Comparison of ENCODE assay signal across 19 cellular contexts in the genomic region with DNA sequence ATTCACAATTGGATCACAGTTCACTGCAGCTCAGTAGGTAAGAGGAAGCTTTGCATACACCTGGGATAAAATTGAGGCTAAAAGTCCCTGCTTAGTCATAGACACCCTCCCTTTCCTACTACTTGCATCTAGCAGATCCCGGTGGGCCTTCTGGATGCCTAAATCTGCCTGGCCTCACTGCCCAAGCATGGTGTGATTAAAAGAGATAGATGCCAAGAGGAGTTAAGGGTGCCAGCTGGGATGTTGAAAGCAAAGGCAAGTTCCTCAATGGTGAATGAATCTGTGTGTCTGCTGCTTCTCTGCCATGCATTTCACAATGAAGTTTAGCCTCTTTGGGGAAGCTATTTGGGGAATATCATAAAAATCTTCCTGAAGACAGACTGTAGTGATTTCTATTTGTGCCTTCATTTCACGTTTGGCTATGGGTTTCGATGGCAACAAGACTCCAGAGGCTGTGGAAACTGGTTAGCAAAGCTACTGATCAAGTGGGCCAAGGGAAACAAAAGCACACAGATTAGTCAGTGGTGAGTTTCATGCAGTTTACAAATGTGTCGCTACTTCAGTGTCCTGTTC.
A peak's percentile ranks its signal among the peaks of the same experiment; 100 is the strongest.
DNase-seq lines count a peak whose midpoint lies in the region; ATAC-seq, FAIRE-seq and TF ChIP-seq lines count a peak whose summit lies in the region.
"Had no signal": no experiment of that assay in that cellular context is flagged by ENCODE, and none has a peak within 500 bp of the region (broad histone marks: within the 10 kb centered on the region; RNA-seq: fewer than 3 reads in every experiment).

No MANE protein-coding gene starts in this region.

- no peaks in the 10 kb centered on the region for H3K27me3 Mint-ChIP-seq in MCF 10A (ENCODE audit: insufficient read depth, unreplicated experiment)
- H3K27me3 Mint-ChIP-seq: activated naive CD8-positive, alpha-beta T cell treated with anti-CD3 and anti-CD28 coated beads, Interleukin-2, amount 10 ng/mL, durations not matched to agents 7 days and 5 days; CD4-positive, alpha-beta T cell had no signal

- H3K9ac ChIP-seq in smooth muscle cell (ENCODE audit: low read depth), result no peak overlapping the region

- no peaks in the 10 kb centered on the region for H3K36me3 ChIP-seq in breast epithelium
- H3K36me3 ChIP-seq in bronchial epithelial cell (ENCODE audit: control insufficient read depth, insufficient read depth, low read length), result no peaks in the 10 kb centered on the region
- no peaks in the 10 kb centered on the region for H3K36me3 ChIP-seq in aorta (ENCODE audit: control insufficient read depth in 1 of 2, insufficient read depth in 2 of 2, low read length in 1 of 2)
- no peaks in the 10 kb centered on the region for H3K36me3 ChIP-seq in smooth muscle cell (ENCODE audit: low read depth)
- H3K36me3 ChIP-seq: spleen had no signal

- BruUV-seq in MCF 10A (replicated peaks; lab: Mats Ljungman, UMichigan), result no TSS peak

- no peaks in the 10 kb centered on the region for H3K27me3 ChIP-seq in breast epithelium
- H3K27me3 ChIP-seq in bronchial epithelial cell (ENCODE audit: control insufficient read depth, insufficient read depth, low read length), result no peaks in the 10 kb centered on the region
- H3K27me3 ChIP-seq in aorta (ENCODE audit: control insufficient read depth in 1 of 2, insufficient read depth in 2 of 2, low read length in 1 of 2), result no peaks in the 10 kb centered on the region
- H3K27me3 ChIP-seq in smooth muscle cell (ENCODE audit: low read depth), result no peaks in the 10 kb centered on the region
- H3K27me3 ChIP-seq: spleen had no signal

- H3K27ac ChIP-seq in breast epithelium, result no peak overlapping the region
- peak overlapping the region; percentile 70 to 88 for H3K27ac ChIP-seq in aorta (ENCODE audit: low read depth in 1 of 2, low read length in 2 of 2)
- no peak overlapping the region for H3K27ac ChIP-seq in smooth muscle cell (ENCODE audit: low read depth)
- H3K27ac ChIP-seq: spleen had no signal

- intact Hi-C loops in MCF 10A (cut with micrococcal nuclease), result no loop called here
- intact Hi-C loops in breast epithelium (cut with DNase I; ENCODE audit: low total_unique reads), result no loop called here
- intact Hi-C loops in aorta (cut with DNase I), result no loop called here

- no peaks in the 10 kb centered on the region for H3K79me2 ChIP-seq in smooth muscle cell (ENCODE audit: low read depth)

- TF ChIP-seq CTCF in MCF 10A (IDR thresholded peaks at IDR 0.05; ENCODE audit: unreplicated experiment) (no peak), breast epithelium (IDR thresholded peaks at IDR 0.05) (no peak), bronchial epithelial cell (IDR thresholded peaks at IDR 0.05; ENCODE audit: insufficient read depth, low read length, severe bottlenecking) (no peak), smooth muscle cell (IDR thresholded peaks at IDR 0.05; ENCODE audit: borderline replicate concordance, insufficient read depth, poor library complexity, severe bottlenecking) (no peak)

- DNase-seq in MCF 10A (ENCODE audit: unreplicated experiment), result peak; percentile 60
- no peak for DNase-seq in breast epithelium (ENCODE audit: low spot score in 2 of 2)
- peak; percentile 38 for DNase-seq in bronchial epithelial cell (ENCODE audit: low read depth)
- peak; percentile 36 for DNase-seq in fibroblast of the conjunctiva (ENCODE audit: low read depth)
- DNase-seq in aorta, result peak; percentile 47 to 68
- no peak for DNase-seq in foreskin melanocyte
- DNase-seq in smooth muscle cell (lab: John Stamatoyannopoulos, UW; ENCODE audit: unreplicated experiment), result no peak
- DNase-seq: 8988T; activated CD8-positive, alpha-beta T cell treated with anti-CD3 and anti-CD28 coated beads for 36 hours; activated naive CD8-positive, alpha-beta T cell treated with anti-CD3 and anti-CD28 coated beads, Interleukin-2, amount 10 ng/mL, durations not matched to agents 7 days and 5 days; CD4-positive, alpha-beta T cell; cerebellar nuclear complex; NCI-H1092 treated with DMSO at 0.1 percent for 48 hours; NCI-H774; posterior cingulate gyrus; spleen had no signal

- ATAC-seq in aorta (ENCODE audit: low FRiP score) (peak; percentile 85), HG03025 (IDR thresholded peaks at IDR 0.05; ENCODE audit: low FRiP score, unreplicated experiment) (no peak)
- ATAC-seq: activated CD8-positive, alpha-beta T cell treated with anti-CD3 and anti-CD28 coated beads for 36 hours had no signal

- H3K27ac Mint-ChIP-seq in MCF 10A (ENCODE audit: low read depth, unreplicated experiment), result peak overlapping the region; percentile 65
- H3K27ac Mint-ChIP-seq: activated CD8-positive, alpha-beta T cell treated with anti-CD3 and anti-CD28 coated beads for 36 hours; activated naive CD8-positive, alpha-beta T cell treated with anti-CD3 and anti-CD28 coated beads, Interleukin-2, amount 10 ng/mL, durations not matched to agents 7 days and 5 days; activated T-helper 1 cell treated with anti-CD3 and anti-CD28 coated beads, Interleukin-12 subunit alpha, Interleukin-12 subunit beta, Interleukin-2, Interleukin-4 antibody, amounts not matched to agents 30 ng/mL and 10 ng/mL and 1 ng/mL, durations not matched to agents 14 hours and 24 hours and 36 hours; CD4-positive, alpha-beta T cell had no signal

- H3K4me3 ChIP-seq in breast epithelium, result no peak overlapping the region
- H3K4me3 ChIP-seq in bronchial epithelial cell (ENCODE audit: low read depth, low read length), result no peak overlapping the region
- H3K4me3 ChIP-seq in aorta (ENCODE audit: low read length in 2 of 2), result no peak overlapping the region
- no peak overlapping the region for H3K4me3 ChIP-seq in smooth muscle cell
- H3K4me3 ChIP-seq: spleen had no signal

- H3K4me1 ChIP-seq in breast epithelium (no peaks in the 10 kb centered on the region), aorta (ENCODE audit: control insufficient read depth in 1 of 2, insufficient read depth in 2 of 2, low read length in 2 of 2) (peaks cover 0 to 3% of the 10 kb centered on the region in 2 donors), smooth muscle cell (ENCODE audit: low read depth) (no peaks in the 10 kb centered on the region)
- H3K4me1 ChIP-seq: spleen had no signal

- no peaks in the 10 kb centered on the region for H4K20me1 ChIP-seq in smooth muscle cell (ENCODE audit: low read depth)

- 1 to 6% methylated on average over 4 of the region's 4 CpGs for WGBS in aorta, 2 donors
- WGBS in smooth muscle cell (ENCODE audit: low lambda C conversion rate), result 87% methylated on average over 4 of the region's 4 CpGs

- no peaks in the 10 kb centered on the region for H3F3A ChIP-seq in smooth muscle cell (ENCODE audit: low read depth)

- H3K4me3 Mint-ChIP-seq in MCF 10A (ENCODE audit: unreplicated experiment), result no peak overlapping the region
- H3K4me3 Mint-ChIP-seq: activated CD8-positive, alpha-beta T cell treated with anti-CD3 and anti-CD28 coated beads for 36 hours; activated naive CD8-positive, alpha-beta T cell treated with anti-CD3 and anti-CD28 coated beads, Interleukin-2, amount 10 ng/mL, durations not matched to agents 7 days and 5 days; activated T-helper 1 cell treated with anti-CD3 and anti-CD28 coated beads, Interleukin-12 subunit alpha, Interleukin-12 subunit beta, Interleukin-2, Interleukin-4 antibody, amounts not matched to agents 30 ng/mL and 10 ng/mL and 1 ng/mL, durations not matched to agents 14 hours and 24 hours and 36 hours; CD4-positive, alpha-beta T cell had no signal

- no peak for TF ChIP-seq POLR2A in breast epithelium (IDR thresholded peaks at IDR 0.05)

- H3K4me1 Mint-ChIP-seq in MCF 10A (ENCODE audit: insufficient read depth, unreplicated experiment), result peaks cover 13% of the 10 kb centered on the region
- H3K4me1 Mint-ChIP-seq: activated naive CD8-positive, alpha-beta T cell treated with anti-CD3 and anti-CD28 coated beads, Interleukin-2, amount 10 ng/mL, durations not matched to agents 7 days and 5 days had no signal

- CTCF ChIA-PET in MCF 10A (lab: Yijun Ruan, JAX), result interaction anchor here (0.6 kb wide), 3 partner anchors 8 to 1206 kb away, joined by 3 to 5 read pairs (median 3); no protein-coding TSS in a partner anchor

- POLR2A ChIA-PET in MCF 10A (lab: Yijun Ruan, JAX), result interaction anchor here (0.6 to 1.7 kb wide), 5 partner anchors 13 to 279 kb away, joined by 3 to 7 read pairs (median 3); no protein-coding TSS in a partner anchor

- H3K9me3 Mint-ChIP-seq in MCF 10A (ENCODE audit: unreplicated experiment), result no peaks in the 10 kb centered on the region
- H3K9me3 Mint-ChIP-seq: activated naive CD8-positive, alpha-beta T cell treated with anti-CD3 and anti-CD28 coated beads, Interleukin-2, amount 10 ng/mL, durations not matched to agents 7 days and 5 days; activated T-helper 1 cell treated with anti-CD3 and anti-CD28 coated beads, Interleukin-12 subunit alpha, Interleukin-12 subunit beta, Interleukin-2, Interleukin-4 antibody, amounts not matched to agents 30 ng/mL and 10 ng/mL and 1 ng/mL, durations not matched to agents 14 hours and 24 hours and 36 hours; CD4-positive, alpha-beta T cell had no signal

- H3K36me3 Mint-ChIP-seq in MCF 10A (ENCODE audit: insufficient read depth, unreplicated experiment), result no peaks in the 10 kb centered on the region
- H3K36me3 Mint-ChIP-seq: activated naive CD8-positive, alpha-beta T cell treated with anti-CD3 and anti-CD28 coated beads, Interleukin-2, amount 10 ng/mL, durations not matched to agents 7 days and 5 days had no signal

- H3K4me2 ChIP-seq in smooth muscle cell, result no peak overlapping the region

- FAIRE-seq in bronchial epithelial cell (lab: Jason Lieb, UNC), result no peak
- FAIRE-seq: RCC 7860 had no signal

- H3K9me3 ChIP-seq in breast epithelium (no peaks in the 10 kb centered on the region), aorta (ENCODE audit: control insufficient read depth, low read length) (no peaks in the 10 kb centered on the region), smooth muscle cell (replicated peaks; ENCODE audit: low read depth) (no peaks in the 10 kb centered on the region)
- H3K9me3 ChIP-seq: spleen had no signal

- H2AFZ ChIP-seq in smooth muscle cell (ENCODE audit: low read depth), result no peak overlapping the region

Comparison
In these comparisons a context has a peak if more than half of its experiments do, and no peak if none do; other contexts are left out.
1. DNase-seq: peak in MCF 10A (single experiment), bronchial epithelial cell (single experiment), fibroblast of the conjunctiva (single experiment) and aorta (2 of 2); none in breast epithelium (0 of 2), foreskin melanocyte (single experiment) and smooth muscle cell (single experiment).
2. H3K27ac ChIP-seq: peak in aorta (2 of 2); none in breast epithelium (0 of 2) and smooth muscle cell (single experiment).